ENCODE assay signal across 9 cellular contexts in genomic region chr10:9331583-9332008, GRCh38.
DNase-seq lines count a peak whose midpoint lies in the region; ATAC-seq, FAIRE-seq and TF ChIP-seq lines count a peak whose summit lies in the region.
"Had no signal": no experiment of that assay in that cellular context is flagged by ENCODE, and none has a peak within 500 bp of the region (broad histone marks: within the 10 kb centered on the region; RNA-seq: fewer than 3 reads in every experiment).

No MANE protein-coding gene starts in this region.

- FAIRE-seq in TTC549 (lab: Jason Lieb, UNC) (peak; percentile 50), GM12891 (lab: Jason Lieb, UNC) (no peak)

- no peak for TF ChIP-seq POLR2A in GM12891 (IDR thresholded peaks at IDR 0.05; ENCODE audit: low read depth, low read length)

- peak; percentile 50 for ATAC-seq in GM19455 (IDR thresholded peaks at IDR 0.05; ENCODE audit: unreplicated experiment)

- DNase-seq in ELR (ENCODE audit: low read depth) (peak; percentile 58), KBM-7 (peak; percentile 39), germinal center (ENCODE audit: low spot score) (peak; percentile 50), renal cortical epithelial cell (ENCODE audit: low read depth) (peak; percentile 56), GM12891 (ENCODE audit: insufficient read length, low spot score) (no peak), amygdala (lab: John Stamatoyannopoulos, UW) (no peak)
- DNase-seq: activated T-cell treated with anti-CD3 and anti-CD28 coated beads, Interleukin-2, amount 50 U/mL, for 4 hours had no signal

- in situ Hi-C loops in KBM-7 (cut with MboI; ENCODE audit: low pct_unique_long_range_greater_than_20kb, low sequenced_read_pairs) = no loop called here

TF ChIP-seq in GM12891, 5 proteins besides CTCF, POLR2A, EP300 and RAD21:
- TF ChIP-seq TAF1 (IDR thresholded peaks at IDR 0.05; ENCODE audit: low read depth, low read length) (no peak), POLR2AphosphoS5 (IDR thresholded peaks at IDR 0.05; ENCODE audit: low read depth, low read length) (no peak)

Comparison
In these comparisons a context has a peak if more than half of its experiments do, and no peak if none do; other contexts are left out.
1. DNase-seq: peak in ELR (single experiment), KBM-7 (single experiment), germinal center (single experiment) and renal cortical epithelial cell (single experiment); none in GM12891 (single experiment) and amygdala (0 of 56).